ENCODE assay signal across 8 cellular contexts in the genomic region with DNA sequence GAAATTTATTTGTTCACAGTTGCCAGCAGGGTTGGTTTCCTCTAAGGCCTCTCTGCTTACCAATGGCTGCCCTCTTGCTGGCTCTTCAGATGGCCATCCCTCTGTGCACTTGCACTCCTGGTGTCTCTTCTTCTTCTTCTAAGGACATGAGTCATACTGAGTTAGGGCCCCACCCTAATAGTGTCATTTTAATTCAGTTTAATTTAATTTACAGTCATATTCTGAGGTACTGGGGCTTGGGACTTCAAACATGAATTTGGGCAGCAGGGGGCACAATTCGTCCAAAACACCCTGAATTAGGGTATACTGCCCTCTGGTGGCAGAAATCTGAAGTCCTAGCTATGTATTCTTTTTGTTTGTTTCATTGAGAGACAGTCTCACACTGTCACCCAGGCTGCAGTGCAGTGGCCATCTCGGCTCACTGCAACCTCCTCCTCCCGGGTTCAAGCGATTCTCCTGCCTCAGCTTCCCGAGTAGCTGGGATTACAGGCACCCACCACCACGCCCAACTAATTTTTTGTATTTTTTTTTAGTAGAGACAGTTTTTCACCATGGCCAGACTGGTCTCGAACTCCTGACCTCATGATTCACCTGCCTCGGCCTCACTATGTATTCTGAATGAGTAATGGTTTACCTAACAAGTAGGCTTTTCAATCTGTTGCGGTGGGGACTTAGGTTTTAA. TPM values are rescaled to one million over a fixed set of nuclear protein-coding genes. Genes with fewer than 3 reads are reported as not detected.
A peak's percentile ranks its signal among the peaks of the same experiment; 100 is the strongest.
DNase-seq lines count a peak whose midpoint lies in the region; ATAC-seq and TF ChIP-seq lines count a peak whose summit lies in the region.

No MANE protein-coding gene starts in this region.

- H3K4me1 Mint-ChIP-seq in nephron progenitor cell = no peaks in the 10 kb centered on the region

- DNase-seq in C1 segment of cervical spinal cord (lab: John Stamatoyannopoulos, UW) (peak in 10 of 14 donors; percentile 3 to 49 (median 20)), LHCN-M2 (ENCODE audit: low read depth) (peak; percentile 94), PC-9 (peak; percentile 78 to 82), activated T-cell treated with anti-CD3 and anti-CD28 coated beads for 48 hours (ENCODE audit: low read depth) (peak; percentile 76), esophagus squamous epithelium (lab: John Stamatoyannopoulos, UW) (peak; percentile 6), nephron progenitor cell (peak; percentile 87)
- DNase-seq in stimulated activated naive CD4-positive, alpha-beta T cell treated with Interleukin-2 at 50 U/mL for 16 hours (lab: John Stamatoyannopoulos, UW) = peak; percentile 82

- no peak overlapping the region for H2AFZ ChIP-seq in PC-9

- no peak overlapping the region for H3K4me3 ChIP-seq in PC-9
- no peak overlapping the region for H3K4me3 ChIP-seq in esophagus squamous epithelium

- H3K36me3 Mint-ChIP-seq in nephron progenitor cell (ENCODE audit: low read depth) = peaks cover 29% of the 10 kb centered on the region

- peak; percentile 79 for ATAC-seq in GM19452 (IDR thresholded peaks at IDR 0.05; ENCODE audit: unreplicated experiment)

- H3K9me3 Mint-ChIP-seq in nephron progenitor cell = no peaks in the 10 kb centered on the region

- CTCF ChIA-PET in PC-9 (lab: Charles Lee) = interaction anchor here (0.6 to 1.3 kb wide), 10 partner anchors 22 to 861 kb away, joined by 3 to 10 read pairs (median 3); no protein-coding TSS in a partner anchor

- H3K27ac ChIP-seq in PC-9 (peak overlapping the region; percentile 98), esophagus squamous epithelium (peak overlapping the region; percentile 78 to 83 (median 82))

- no peaks in the 10 kb centered on the region for H3K79me2 ChIP-seq in PC-9 (ENCODE audit: low read depth)

- H3K27me3 Mint-ChIP-seq in nephron progenitor cell (ENCODE audit: low read depth, poor library complexity) = no peaks in the 10 kb centered on the region

- no peaks in the 10 kb centered on the region for H3K9me3 ChIP-seq in PC-9 (ENCODE audit: insufficient read depth, low read depth)
- H3K9me3 ChIP-seq in esophagus squamous epithelium = no peaks in the 10 kb centered on the region

- TF ChIP-seq POLR2A in esophagus squamous epithelium (IDR thresholded peaks at IDR 0.05) = no peak

- TF ChIP-seq CTCF in PC-9 (conservative IDR thresholded peaks at IDR 0.05) (peak; percentile 100), esophagus squamous epithelium (IDR thresholded peaks at IDR 0.05) (peak; percentile 93 to 99 (median 98)), nephron progenitor cell (IDR thresholded peaks at IDR 0.05) (peak; percentile 98)

- no peak overlapping the region for H3K4me3 Mint-ChIP-seq in nephron progenitor cell

- H3K4me2 ChIP-seq in PC-9 = peak overlapping the region; percentile 53

- no TSS peak for BruUV-seq in PC-9 (replicated peaks; lab: Mats Ljungman, UMichigan)

- peaks cover 34% of the 10 kb centered on the region for H3F3A ChIP-seq in PC-9 (ENCODE audit: insufficient read depth, low read depth)

- 31 to 38% methylated on average over 9 of the region's 9 CpGs for WGBS in esophagus squamous epithelium, 2 donors

- no peaks in the 10 kb centered on the region for H4K20me1 ChIP-seq in PC-9 (ENCODE audit: insufficient read depth)

- H3K36me3 ChIP-seq in PC-9 (ENCODE audit: low read depth) = peaks cover 36% of the 10 kb centered on the region; the same call in 1 of the 2 replicates
- H3K36me3 ChIP-seq in esophagus squamous epithelium = peaks cover 0 to 89% (median 15%) of the 10 kb centered on the region in 3 donors

- H3K4me1 ChIP-seq in PC-9 (replicated peaks; ENCODE audit: insufficient read depth) (peaks cover 44% of the 10 kb centered on the region), esophagus squamous epithelium (peaks cover 0 to 47% (median 30%) of the 10 kb centered on the region in 3 donors)

- H3K27ac Mint-ChIP-seq in nephron progenitor cell = peak overlapping the region; percentile 46

- H3K27me3 ChIP-seq in PC-9 (ENCODE audit: insufficient read depth, low read depth) (no peaks in the 10 kb centered on the region), esophagus squamous epithelium (no peaks in the 10 kb centered on the region)

- intact Hi-C loops in PC-9 (cut with micrococcal nuclease; ENCODE audit: unreplicated experiment) = loop anchor here (1.0 to 2.0 kb wide), 2 partner anchors 33 to 275 kb away; no protein-coding TSS in a partner anchor
- intact Hi-C loops in esophagus squamous epithelium (cut with DNase I) = no loop called here

- POLR2A ChIA-PET in PC-9 (lab: Charles Lee; ENCODE audit: unreplicated experiment) = interaction anchor here (0.5 to 0.7 kb wide), 6 partner anchors 35 to 335 kb away, joined by 3 to 13 read pairs (median 4); no protein-coding TSS in a partner anchor

- H3K9me2 ChIP-seq in PC-9 (ENCODE audit: insufficient read depth) = no peaks in the 10 kb centered on the region; the same call in 1 of the 2 replicates

RNA-seq across cellular contexts. Expression of gene SLC4A1AP, which starts 19.8 kb away (rescaled TPM):
- total RNA-seq in LHCN-M2 (2014; rRNA removed) = 30.5 and 35.3 TPM in 2 replicates
- 14.7 TPM for polyA plus RNA-seq in LHCN-M2 (2012)
- 18.5 and 22.7 TPM in 2 replicates for total RNA-seq in PC-9 (2021)
- 10 to 100 TPM; 15.4 to 27.0 (median 24.1) TPM for total RNA-seq in esophagus squamous epithelium

RNA-seq across cellular contexts. Expression of gene SUPT7L, which starts 20.1 kb away (rescaled TPM):
- total RNA-seq in LHCN-M2 (2014; rRNA removed) (19.8 and 26.4 TPM in 2 replicates), PC-9 (2021) (29.3 and 33.0 TPM in 2 replicates), esophagus squamous epithelium (10 to 100 TPM; 10.5 to 25.4 (median 14.2) TPM)
- 20.2 TPM for polyA plus RNA-seq in LHCN-M2 (2012)

RNA-seq across cellular contexts. Expression of gene GPN1, which starts 54.7 kb away (rescaled TPM):
- 46.9 and 52.0 TPM in 2 replicates for total RNA-seq in LHCN-M2 (2014; rRNA removed)
- 44.2 TPM for polyA plus RNA-seq in LHCN-M2 (2012)
- total RNA-seq in PC-9 (2021) = 37.3 and 45.1 TPM in 2 replicates
- 10 to 100 TPM; 17.3 to 36.4 (median 31.6) TPM for total RNA-seq in esophagus squamous epithelium

RNA-seq across cellular contexts. Expression of gene CCDC121, which starts 54.7 kb away (rescaled TPM):
- 2.2 and 2.9 TPM in 2 replicates for total RNA-seq in LHCN-M2 (2014; rRNA removed)
- polyA plus RNA-seq in LHCN-M2 (2012) = 0.40 TPM
- 1.9 and 2.9 TPM in 2 replicates for total RNA-seq in PC-9 (2021)
- 1 to 10 TPM in 2 of 4 donors, under 1 TPM in 2; 0.44 to 3.1 (median 1.4) TPM for total RNA-seq in esophagus squamous epithelium

Comparison
In these comparisons a context has a peak if more than half of its experiments do, and no peak if none do; other contexts are left out.
1. DNase-seq: peak in every context shown above with its lines; median percentile 94 in LHCN-M2; 87 in nephron progenitor cell; 82 in stimulated activated naive CD4-positive, alpha-beta T cell treated with Interleukin-2 at 50 U/mL for 16 hours; 80 in PC-9; 76 in activated T-cell treated with anti-CD3 and anti-CD28 coated beads for 48 hours; 20 in C1 segment of cervical spinal cord; 6 in esophagus squamous epithelium.